Comparison of ENCODE assay signal across 1 cellular context in the genomic region with DNA sequence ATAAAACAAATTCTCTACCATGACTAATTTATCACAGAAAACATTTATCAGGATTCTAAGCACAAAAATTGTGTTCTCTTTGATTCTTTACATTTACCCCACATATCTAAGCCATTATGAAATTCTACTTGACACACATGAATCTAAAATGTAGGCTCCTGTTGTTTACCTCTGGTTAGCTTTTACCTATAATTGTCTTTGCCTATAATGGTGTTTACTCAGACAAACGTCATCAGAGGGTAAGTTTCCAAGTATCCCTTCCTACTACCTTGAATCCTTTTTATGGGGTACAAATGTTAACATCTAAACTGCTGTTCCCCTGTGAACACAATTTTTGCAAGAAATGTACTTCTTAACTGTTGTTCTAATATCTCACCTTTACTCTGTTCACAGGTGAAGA.
A peak's percentile ranks its signal among the peaks of the same experiment; 100 is the strongest.
TF ChIP-seq lines count a peak whose summit lies in the region.

No MANE protein-coding gene starts in this region.

TF ChIP-seq in HEK293, 187 proteins besides CTCF, POLR2A, EP300 and RAD21 (continued from another document):
- TF ChIP-seq, protein P1, sequence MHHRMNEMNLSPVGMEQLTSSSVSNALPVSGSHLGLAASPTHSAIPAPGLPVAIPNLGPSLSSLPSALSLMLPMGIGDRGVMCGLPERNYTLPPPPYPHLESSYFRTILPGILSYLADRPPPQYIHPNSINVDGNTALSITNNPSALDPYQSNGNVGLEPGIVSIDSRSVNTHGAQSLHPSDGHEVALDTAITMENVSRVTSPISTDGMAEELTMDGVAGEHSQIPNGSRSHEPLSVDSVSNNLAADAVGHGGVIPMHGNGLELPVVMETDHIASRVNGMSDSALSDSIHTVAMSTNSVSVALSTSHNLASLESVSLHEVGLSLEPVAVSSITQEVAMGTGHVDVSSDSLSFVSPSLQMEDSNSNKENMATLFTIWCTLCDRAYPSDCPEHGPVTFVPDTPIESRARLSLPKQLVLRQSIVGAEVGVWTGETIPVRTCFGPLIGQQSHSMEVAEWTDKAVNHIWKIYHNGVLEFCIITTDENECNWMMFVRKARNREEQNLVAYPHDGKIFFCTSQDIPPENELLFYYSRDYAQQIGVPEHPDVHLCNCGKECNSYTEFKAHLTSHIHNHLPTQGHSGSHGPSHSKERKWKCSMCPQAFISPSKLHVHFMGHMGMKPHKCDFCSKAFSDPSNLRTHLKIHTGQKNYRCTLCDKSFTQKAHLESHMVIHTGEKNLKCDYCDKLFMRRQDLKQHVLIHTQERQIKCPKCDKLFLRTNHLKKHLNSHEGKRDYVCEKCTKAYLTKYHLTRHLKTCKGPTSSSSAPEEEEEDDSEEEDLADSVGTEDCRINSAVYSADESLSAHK (tag by site-specific recombination; IDR thresholded peaks at IDR 0.05), result peak; percentile 27; the same call in 1 of the 2 replicates
- TF ChIP-seq ZNF660 (tag by site-specific recombination; IDR thresholded peaks at IDR 0.05) (0 out of 2 replicates have a peak, but pooled peaks have one; percentile 25), ZSCAN30 (tag by site-specific recombination; IDR thresholded peaks at IDR 0.05) (0 out of 2 replicates have a peak, but pooled peaks have one; percentile 5), ZNF146 (tag by site-specific recombination; IDR thresholded peaks at IDR 0.05) (0 out of 2 replicates have a peak, but pooled peaks have one; percentile 41), ZNF24 (tag by site-specific recombination; IDR thresholded peaks at IDR 0.05) (0 out of 2 replicates have a peak, but pooled peaks have one; percentile 19), ZFHX2 (tag by site-specific recombination; conservative IDR thresholded peaks at IDR 0.05) (no peak), ZFP37 (tag by site-specific recombination; IDR thresholded peaks at IDR 0.05) (no peak), ZBTB8A (tag by site-specific recombination; IDR thresholded peaks at IDR 0.05) (no peak), RBAK (tag by site-specific recombination; IDR thresholded peaks at IDR 0.05) (no peak), ZNF214 (tag by site-specific recombination; IDR thresholded peaks at IDR 0.05; ENCODE audit: borderline replicate concordance) (no peak), ZNF391 (tag by site-specific recombination; IDR thresholded peaks at IDR 0.05; ENCODE audit: borderline replicate concordance, low read depth) (0 out of 2 replicates have a peak, but pooled peaks have one; percentile 21), WT1 (tag by site-specific recombination; IDR thresholded peaks at IDR 0.05) (peak; percentile 27; the same call in 1 of the 2 replicates), ZNF629 (tag by site-specific recombination; IDR thresholded peaks at IDR 0.05) (peak; percentile 46), TRIM28 (IDR thresholded peaks at IDR 0.05; ENCODE audit: borderline replicate concordance, low read length) (no peak), IKZF3 (tag by site-specific recombination; IDR thresholded peaks at IDR 0.05) (peak; percentile 89), GLIS1 (tag by site-specific recombination; IDR thresholded peaks at IDR 0.05) (peak; percentile 12; the same call in 1 of the 2 replicates), KLF8 (tag by site-specific recombination; IDR thresholded peaks at IDR 0.05) (peak; percentile 32; the same call in 1 of the 2 replicates), BCL11A (tag by site-specific recombination; IDR thresholded peaks at IDR 0.05; ENCODE audit: low read depth) (peak; percentile 64; the same call in 1 of the 2 replicates), ZBTB7A (tag by site-specific recombination; IDR thresholded peaks at IDR 0.05; ENCODE audit: low read depth) (no peak), KLF9 (tag by site-specific recombination; IDR thresholded peaks at IDR 0.05; ENCODE audit: low read depth) (no peak), ZNF292 (tag by site-specific recombination; IDR thresholded peaks at IDR 0.05; ENCODE audit: borderline replicate concordance, low read depth) (no peak), ZNF10 (tag by site-specific recombination; IDR thresholded peaks at IDR 0.05) (0 out of 2 replicates have a peak, but pooled peaks have one; percentile 45), ZNF792 (tag by site-specific recombination; IDR thresholded peaks at IDR 0.05) (peak; percentile 94), ZNF560 (tag by site-specific recombination; IDR thresholded peaks at IDR 0.05; ENCODE audit: borderline replicate concordance) (no peak), OSR2 (tag by site-specific recombination; IDR thresholded peaks at IDR 0.05) (peak; percentile 91)
- TF ChIP-seq, protein P2, sequence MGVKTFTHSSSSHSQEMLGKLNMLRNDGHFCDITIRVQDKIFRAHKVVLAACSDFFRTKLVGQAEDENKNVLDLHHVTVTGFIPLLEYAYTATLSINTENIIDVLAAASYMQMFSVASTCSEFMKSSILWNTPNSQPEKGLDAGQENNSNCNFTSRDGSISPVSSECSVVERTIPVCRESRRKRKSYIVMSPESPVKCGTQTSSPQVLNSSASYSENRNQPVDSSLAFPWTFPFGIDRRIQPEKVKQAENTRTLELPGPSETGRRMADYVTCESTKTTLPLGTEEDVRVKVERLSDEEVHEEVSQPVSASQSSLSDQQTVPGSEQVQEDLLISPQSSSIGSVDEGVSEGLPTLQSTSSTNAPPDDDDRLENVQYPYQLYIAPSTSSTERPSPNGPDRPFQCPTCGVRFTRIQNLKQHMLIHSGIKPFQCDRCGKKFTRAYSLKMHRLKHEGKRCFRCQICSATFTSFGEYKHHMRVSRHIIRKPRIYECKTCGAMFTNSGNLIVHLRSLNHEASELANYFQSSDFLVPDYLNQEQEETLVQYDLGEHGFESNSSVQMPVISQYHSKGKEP (tag by site-specific recombination; IDR thresholded peaks at IDR 0.05), result peak; percentile 41; the same call in 1 of the 2 replicates
- TF ChIP-seq, protein P3, sequence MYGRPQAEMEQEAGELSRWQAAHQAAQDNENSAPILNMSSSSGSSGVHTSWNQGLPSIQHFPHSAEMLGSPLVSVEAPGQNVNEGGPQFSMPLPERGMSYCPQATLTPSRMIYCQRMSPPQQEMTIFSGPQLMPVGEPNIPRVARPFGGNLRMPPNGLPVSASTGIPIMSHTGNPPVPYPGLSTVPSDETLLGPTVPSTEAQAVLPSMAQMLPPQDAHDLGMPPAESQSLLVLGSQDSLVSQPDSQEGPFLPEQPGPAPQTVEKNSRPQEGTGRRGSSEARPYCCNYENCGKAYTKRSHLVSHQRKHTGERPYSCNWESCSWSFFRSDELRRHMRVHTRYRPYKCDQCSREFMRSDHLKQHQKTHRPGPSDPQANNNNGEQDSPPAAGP (tag by site-specific recombination; IDR thresholded peaks at IDR 0.05), result peak; percentile 41; the same call in 1 of the 2 replicates
- TF ChIP-seq, protein P4, sequence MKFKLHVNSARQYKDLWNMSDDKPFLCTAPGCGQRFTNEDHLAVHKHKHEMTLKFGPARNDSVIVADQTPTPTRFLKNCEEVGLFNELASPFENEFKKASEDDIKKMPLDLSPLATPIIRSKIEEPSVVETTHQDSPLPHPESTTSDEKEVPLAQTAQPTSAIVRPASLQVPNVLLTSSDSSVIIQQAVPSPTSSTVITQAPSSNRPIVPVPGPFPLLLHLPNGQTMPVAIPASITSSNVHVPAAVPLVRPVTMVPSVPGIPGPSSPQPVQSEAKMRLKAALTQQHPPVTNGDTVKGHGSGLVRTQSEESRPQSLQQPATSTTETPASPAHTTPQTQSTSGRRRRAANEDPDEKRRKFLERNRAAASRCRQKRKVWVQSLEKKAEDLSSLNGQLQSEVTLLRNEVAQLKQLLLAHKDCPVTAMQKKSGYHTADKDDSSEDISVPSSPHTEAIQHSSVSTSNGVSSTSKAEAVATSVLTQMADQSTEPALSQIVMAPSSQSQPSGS (tag by site-specific recombination; IDR thresholded peaks at IDR 0.05; ENCODE audit: low read depth), result 0 out of 2 replicates have a peak, but pooled peaks have one; percentile 3
- TF ChIP-seq, protein P5, sequence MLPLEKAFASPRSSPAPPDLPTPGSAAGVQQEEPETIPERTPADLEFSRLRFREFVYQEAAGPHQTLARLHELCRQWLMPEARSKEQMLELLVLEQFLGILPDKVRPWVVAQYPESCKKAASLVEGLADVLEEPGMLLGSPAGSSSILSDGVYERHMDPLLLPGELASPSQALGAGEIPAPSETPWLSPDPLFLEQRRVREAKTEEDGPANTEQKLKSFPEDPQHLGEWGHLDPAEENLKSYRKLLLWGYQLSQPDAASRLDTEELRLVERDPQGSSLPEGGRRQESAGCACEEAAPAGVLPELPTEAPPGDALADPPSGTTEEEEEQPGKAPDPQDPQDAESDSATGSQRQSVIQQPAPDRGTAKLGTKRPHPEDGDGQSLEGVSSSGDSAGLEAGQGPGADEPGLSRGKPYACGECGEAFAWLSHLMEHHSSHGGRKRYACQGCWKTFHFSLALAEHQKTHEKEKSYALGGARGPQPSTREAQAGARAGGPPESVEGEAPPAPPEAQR (tag by site-specific recombination; IDR thresholded peaks at IDR 0.05), result no peak
- TF ChIP-seq, protein P6, sequence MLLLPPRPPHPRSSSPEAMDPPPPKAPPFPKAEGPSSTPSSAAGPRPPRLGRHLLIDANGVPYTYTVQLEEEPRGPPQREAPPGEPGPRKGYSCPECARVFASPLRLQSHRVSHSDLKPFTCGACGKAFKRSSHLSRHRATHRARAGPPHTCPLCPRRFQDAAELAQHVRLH (tag by site-specific recombination; IDR thresholded peaks at IDR 0.05), result peak; percentile 88
- TF ChIP-seq, protein P7, sequence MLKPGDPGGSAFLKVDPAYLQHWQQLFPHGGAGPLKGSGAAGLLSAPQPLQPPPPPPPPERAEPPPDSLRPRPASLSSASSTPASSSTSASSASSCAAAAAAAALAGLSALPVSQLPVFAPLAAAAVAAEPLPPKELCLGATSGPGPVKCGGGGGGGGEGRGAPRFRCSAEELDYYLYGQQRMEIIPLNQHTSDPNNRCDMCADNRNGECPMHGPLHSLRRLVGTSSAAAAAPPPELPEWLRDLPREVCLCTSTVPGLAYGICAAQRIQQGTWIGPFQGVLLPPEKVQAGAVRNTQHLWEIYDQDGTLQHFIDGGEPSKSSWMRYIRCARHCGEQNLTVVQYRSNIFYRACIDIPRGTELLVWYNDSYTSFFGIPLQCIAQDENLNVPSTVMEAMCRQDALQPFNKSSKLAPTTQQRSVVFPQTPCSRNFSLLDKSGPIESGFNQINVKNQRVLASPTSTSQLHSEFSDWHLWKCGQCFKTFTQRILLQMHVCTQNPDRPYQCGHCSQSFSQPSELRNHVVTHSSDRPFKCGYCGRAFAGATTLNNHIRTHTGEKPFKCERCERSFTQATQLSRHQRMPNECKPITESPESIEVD (tag by site-specific recombination; IDR thresholded peaks at IDR 0.05), result peak; percentile 44
- TF ChIP-seq, protein P8, sequence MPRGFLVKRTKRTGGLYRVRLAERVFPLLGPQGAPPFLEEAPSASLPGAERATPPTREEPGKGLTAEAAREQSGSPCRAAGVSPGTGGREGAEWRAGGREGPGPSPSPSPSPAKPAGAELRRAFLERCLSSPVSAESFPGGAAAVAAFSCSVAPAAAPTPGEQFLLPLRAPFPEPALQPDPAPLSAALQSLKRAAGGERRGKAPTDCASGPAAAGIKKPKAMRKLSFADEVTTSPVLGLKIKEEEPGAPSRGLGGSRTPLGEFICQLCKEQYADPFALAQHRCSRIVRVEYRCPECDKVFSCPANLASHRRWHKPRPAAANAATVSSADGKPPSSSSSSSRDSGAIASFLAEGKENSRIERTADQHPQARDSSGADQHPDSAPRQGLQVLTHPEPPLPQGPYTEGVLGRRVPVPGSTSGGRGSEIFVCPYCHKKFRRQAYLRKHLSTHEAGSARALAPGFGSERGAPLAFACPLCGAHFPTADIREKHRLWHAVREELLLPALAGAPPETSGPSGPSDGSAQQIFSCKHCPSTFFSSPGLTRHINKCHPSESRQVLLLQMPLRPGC (tag by site-specific recombination; IDR thresholded peaks at IDR 0.05), result peak; percentile 59
- TF ChIP-seq, protein P9, sequence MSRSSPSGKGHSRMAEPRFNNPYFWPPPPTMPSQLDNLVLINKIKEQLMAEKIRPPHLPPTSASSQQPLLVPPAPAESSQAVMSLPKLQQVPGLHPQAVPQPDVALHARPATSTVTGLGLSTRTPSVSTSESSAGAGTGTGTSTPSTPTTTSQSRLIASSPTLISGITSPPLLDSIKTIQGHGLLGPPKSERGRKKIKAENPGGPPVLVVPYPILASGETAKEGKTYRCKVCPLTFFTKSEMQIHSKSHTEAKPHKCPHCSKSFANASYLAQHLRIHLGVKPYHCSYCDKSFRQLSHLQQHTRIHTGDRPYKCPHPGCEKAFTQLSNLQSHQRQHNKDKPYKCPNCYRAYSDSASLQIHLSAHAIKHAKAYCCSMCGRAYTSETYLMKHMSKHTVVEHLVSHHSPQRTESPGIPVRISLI (tag by site-specific recombination; IDR thresholded peaks at IDR 0.05), result no peak
